ENCODE assay signal across 1 cellular context in genomic region chr16:56608043-56608875, GRCh38.
TF ChIP-seq lines count a peak whose summit lies in the region.

TSS of gene MT2A (plus strand) at chr16:56608584. CDS start at chr16:56608656, 72 bp downstream.

TF ChIP-seq in A549, 52 proteins besides CTCF, POLR2A, EP300 and RAD21 (continued from another document):
- TF ChIP-seq HMGXB4 (CRISPR knock-in tag; IDR thresholded peaks at IDR 0.05; ENCODE audit: borderline replicate concordance) = no peak
- TF ChIP-seq HOXB5 (CRISPR knock-in tag; IDR thresholded peaks at IDR 0.05) = no peak
- 0 out of 2 replicates have a peak, but pooled peaks have one; percentile 5 for TF ChIP-seq KDM1A (IDR thresholded peaks at IDR 0.05; ENCODE audit: low read depth)
- TF ChIP-seq CBX2 (IDR thresholded peaks at IDR 0.05; ENCODE audit: borderline replicate concordance, low read depth) = no peak
- TF ChIP-seq RARB (CRISPR knock-in tag; IDR thresholded peaks at IDR 0.05) = no peak
- peak; percentile 35; the same call in 1 of the 2 replicates for TF ChIP-seq JUNB (IDR thresholded peaks at IDR 0.05)
- no peak for TF ChIP-seq NR3C1 (IDR thresholded peaks at IDR 0.05)
- TF ChIP-seq POLR2AphosphoS2 (conservative IDR thresholded peaks at IDR 0.05; ENCODE audit: low read length) = no peak
- TF ChIP-seq BCL3 (IDR thresholded peaks at IDR 0.05) = peak; percentile 89; the same call in 2 of the 3 replicates
- TF ChIP-seq FOSL2 (IDR thresholded peaks at IDR 0.05) = peak; percentile 74
- peak; percentile 96 for TF ChIP-seq FOSL2 (CRISPR knock-in tag; IDR thresholded peaks at IDR 0.05)
- TF ChIP-seq TFCP2L1 (CRISPR knock-in tag; IDR thresholded peaks at IDR 0.05) = no peak
- TF ChIP-seq TP53 (CRISPR knock-in tag; IDR thresholded peaks at IDR 0.05) = no peak
- no peak for TF ChIP-seq RCOR1 (IDR thresholded peaks at IDR 0.05; ENCODE audit: low read depth, low read length)
- no peak for TF ChIP-seq NFE2L2 (conservative IDR thresholded peaks at IDR 0.05; ENCODE audit: low read length)
- TF ChIP-seq KDM5A (IDR thresholded peaks at IDR 0.05) = no peak
- TF ChIP-seq HDAC2 (IDR thresholded peaks at IDR 0.05) = no peak
- no peak for TF ChIP-seq RNF2 (IDR thresholded peaks at IDR 0.05; ENCODE audit: borderline replicate concordance, low read depth)
- no peak for TF ChIP-seq EHF (CRISPR knock-in tag; IDR thresholded peaks at IDR 0.05)
- no peak for TF ChIP-seq SMC3 (IDR thresholded peaks at IDR 0.05)
- TF ChIP-seq REST (IDR thresholded peaks at IDR 0.05) = no peak
- TF ChIP-seq MAZ (IDR thresholded peaks at IDR 0.05; ENCODE audit: borderline replicate concordance, low read depth, low read length) = no peak
- TF ChIP-seq FOXS1 (CRISPR knock-in tag; IDR thresholded peaks at IDR 0.05) = no peak
- no peak for TF ChIP-seq EHMT2 (IDR thresholded peaks at IDR 0.05; ENCODE audit: low read depth)
- no peak for TF ChIP-seq ZFP36 (IDR thresholded peaks at IDR 0.05; ENCODE audit: borderline replicate concordance, partially characterized antibody)
- TF ChIP-seq FOSB (CRISPR knock-in tag; IDR thresholded peaks at IDR 0.05) = no peak; the same call in 1 of the 2 replicates
